1 cellular context compared by ENCODE assay signal in genomic region chr14:104969741-104970230, GRCh38.
TF ChIP-seq lines count a peak whose summit lies in the region.

No MANE protein-coding gene starts in this region.

TF ChIP-seq in H1, 55 proteins besides CTCF, POLR2A, EP300 and RAD21:
- TF ChIP-seq POLR2AphosphoS5 (IDR thresholded peaks at IDR 0.05; ENCODE audit: low read depth, low read length): no peak
- TF ChIP-seq GABPA (IDR thresholded peaks at IDR 0.05; ENCODE audit: borderline replicate concordance, insufficient read depth, low read length): no peak
- no peak for TF ChIP-seq SIN3A (conservative IDR thresholded peaks at IDR 0.05 in 1 of 2, IDR thresholded peaks at IDR 0.05 in 1 of 2; ENCODE audit: low read depth in 1 of 2, low read length in 2 of 2)
- no peak for TF ChIP-seq CHD2 (IDR thresholded peaks at IDR 0.05; ENCODE audit: low read length)
